In genomic region chr2:100563407-100564247, GRCh38 we compare ENCODE assay signal across 8 cellular contexts. TPM values are rescaled to one million over a fixed set of nuclear protein-coding genes. Genes with fewer than 3 reads are reported as not detected.
A peak's percentile ranks its signal among the peaks of the same experiment; 100 is the strongest.
DNase-seq lines count a peak whose midpoint lies in the region; ATAC-seq and TF ChIP-seq lines count a peak whose summit lies in the region.

No MANE protein-coding gene starts in this region.

- ATAC-seq in GM21825 (IDR thresholded peaks at IDR 0.05; ENCODE audit: unreplicated experiment), result peak; percentile 5

- peak overlapping the region; percentile 48 for H3K27ac ChIP-seq in OCI-LY1 (ENCODE audit: low read depth, low read length, poor library complexity, severe bottlenecking)

- no peaks in the 10 kb centered on the region for H3K9me2 ChIP-seq in OCI-LY1 (ENCODE audit: low read depth, low read length)

- no peaks in the 10 kb centered on the region for H3K79me2 ChIP-seq in OCI-LY1 (ENCODE audit: insufficient read depth, low read length)

- H3K27ac Mint-ChIP-seq in endothelial cell (ENCODE audit: unreplicated experiment) (peak overlapping the region; percentile 78), nephron progenitor cell (no peak overlapping the region)

- H3K9ac ChIP-seq in OCI-LY1 (ENCODE audit: low read length), result peak overlapping the region; percentile 88

- intact Hi-C loops in posterior vena cava (cut with DNase I), result no loop called here

- peak; percentile 18 for DNase-seq in ELF-1 (ENCODE audit: low read depth, low spot score)
- DNase-seq in endothelial cell (ENCODE audit: low spot score), result no peak
- peak; percentile 4 for DNase-seq in nephron progenitor cell
- DNase-seq in NCI-H1092 (lab: John Stamatoyannopoulos, UW), result no peak
- DNase-seq in NCI-H2107 (lab: John Stamatoyannopoulos, UW), result no peak
- DNase-seq in posterior vena cava (ENCODE audit: low spot score), result no peak

- H3K27me3 ChIP-seq in OCI-LY1 (ENCODE audit: insufficient read depth, low read length), result no peaks in the 10 kb centered on the region

- TF ChIP-seq CTCF in OCI-LY1 (IDR thresholded peaks at IDR 0.05; ENCODE audit: low read length) (no peak), endothelial cell (IDR thresholded peaks at IDR 0.05; ENCODE audit: unreplicated experiment) (no peak), nephron progenitor cell (IDR thresholded peaks at IDR 0.05) (no peak)

- H3K4me1 Mint-ChIP-seq in endothelial cell (ENCODE audit: unreplicated experiment), result peaks cover 4% of the 10 kb centered on the region
- H3K4me1 Mint-ChIP-seq in nephron progenitor cell, result peaks cover 31% of the 10 kb centered on the region

- H3K27me3 Mint-ChIP-seq in endothelial cell (ENCODE audit: unreplicated experiment) (peaks cover 3% of the 10 kb centered on the region), nephron progenitor cell (ENCODE audit: low read depth, poor library complexity) (no peaks in the 10 kb centered on the region)

- no peaks in the 10 kb centered on the region for H3K9me3 Mint-ChIP-seq in endothelial cell (ENCODE audit: unreplicated experiment)
- peaks cover 6% of the 10 kb centered on the region for H3K9me3 Mint-ChIP-seq in nephron progenitor cell

- H2AFZ ChIP-seq in OCI-LY1 (ENCODE audit: low read length), result peak overlapping the region; percentile 88

- peaks cover 20% of the 10 kb centered on the region for H3K36me3 ChIP-seq in OCI-LY1 (ENCODE audit: insufficient read depth, low read length)

- peak overlapping the region; percentile 92 for H3K4me3 Mint-ChIP-seq in endothelial cell (ENCODE audit: unreplicated experiment)
- peak overlapping the region; percentile 91 for H3K4me3 Mint-ChIP-seq in nephron progenitor cell

- H3K4me1 ChIP-seq in OCI-LY1 (ENCODE audit: insufficient read depth, low read length, severe bottlenecking), result peaks cover 13% of the 10 kb centered on the region

- H3K36me3 Mint-ChIP-seq in endothelial cell (ENCODE audit: low read depth, unreplicated experiment) (peaks cover 14% of the 10 kb centered on the region), nephron progenitor cell (ENCODE audit: low read depth) (peaks cover 32% of the 10 kb centered on the region)

- peak overlapping the region; percentile 79 for H3K4me3 ChIP-seq in OCI-LY1 (ENCODE audit: low read depth, low read length, poor library complexity, severe bottlenecking)

- peak overlapping the region; percentile 79 for H3K4me2 ChIP-seq in OCI-LY1 (ENCODE audit: low read length)

- no peaks in the 10 kb centered on the region for H3F3A ChIP-seq in OCI-LY1 (ENCODE audit: insufficient read depth, low read length)

- H4K20me1 ChIP-seq in OCI-LY1 (ENCODE audit: insufficient read depth, low read length), result no peaks in the 10 kb centered on the region

- no peaks in the 10 kb centered on the region for H3K9me3 ChIP-seq in OCI-LY1 (ENCODE audit: low read length)

RNA-seq across cellular contexts. Expression of gene PDCL3, which starts 0.8 kb away (rescaled TPM):
- 15.0 TPM for total RNA-seq in endothelial cell (ENCODE audit: unreplicated experiment)
- total RNA-seq in posterior vena cava, result 10 to 100 TPM; 24.9 to 39.4 TPM

Comparison
In these comparisons a context has a peak if more than half of its experiments do, and no peak if none do; other contexts are left out.
1. DNase-seq: peak in ELF-1 (single experiment) and nephron progenitor cell (single experiment); none in endothelial cell (single experiment), NCI-H1092 (single experiment), NCI-H2107 (single experiment) and posterior vena cava (single experiment).